Comparison of ENCODE assay signal across 1 cellular context in the genomic region with DNA sequence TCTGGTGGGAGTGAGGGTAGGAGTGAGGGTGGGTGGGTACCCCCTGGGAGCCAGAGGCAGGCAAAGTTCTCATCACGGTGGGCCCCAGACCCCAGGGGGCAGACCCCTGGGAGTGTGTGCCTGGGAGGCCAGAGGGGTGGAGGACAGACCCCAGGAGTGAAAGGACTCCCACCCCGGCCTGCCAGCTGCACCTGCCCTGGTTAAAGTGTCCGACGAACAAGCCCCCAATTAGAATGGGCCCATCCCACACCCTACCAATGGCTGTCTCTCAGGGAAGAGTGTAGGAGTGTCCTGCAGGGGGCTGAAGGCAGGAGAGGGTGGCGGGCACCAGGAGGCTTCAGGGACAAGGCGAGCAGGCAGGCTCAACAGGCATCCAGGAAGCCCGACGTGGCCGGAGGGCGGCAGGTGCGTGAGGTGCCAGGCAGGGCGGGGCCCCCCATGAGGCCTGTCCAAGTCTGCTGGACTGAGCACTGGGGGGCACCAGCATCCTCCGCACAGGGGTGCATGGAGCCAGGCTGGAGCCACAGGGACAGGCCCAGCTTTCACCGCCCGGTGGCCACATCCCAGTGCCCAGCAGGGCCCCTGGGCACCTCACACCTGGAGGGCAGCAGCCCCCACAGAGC.
TF ChIP-seq lines count a peak whose summit lies in the region.

No MANE protein-coding gene starts in this region.

TF ChIP-seq in HEK293, 187 proteins besides CTCF, POLR2A, EP300 and RAD21:
- TF ChIP-seq, protein P1, sequence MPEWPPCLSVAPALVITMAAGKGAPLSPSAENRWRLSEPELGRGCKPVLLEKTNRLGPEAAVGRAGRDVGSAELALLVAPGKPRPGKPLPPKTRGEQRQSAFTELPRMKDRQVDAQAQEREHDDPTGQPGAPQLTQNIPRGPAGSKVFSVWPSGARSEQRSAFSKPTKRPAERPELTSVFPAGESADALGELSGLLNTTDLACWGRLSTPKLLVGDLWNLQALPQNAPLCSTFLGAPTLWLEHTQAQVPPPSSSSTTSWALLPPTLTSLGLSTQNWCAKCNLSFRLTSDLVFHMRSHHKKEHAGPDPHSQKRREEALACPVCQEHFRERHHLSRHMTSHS (tag by site-specific recombination; IDR thresholded peaks at IDR 0.05), result no peak
- TF ChIP-seq ZNF2 (tag by site-specific recombination; IDR thresholded peaks at IDR 0.05) (no peak), GLIS1 (tag by site-specific recombination; IDR thresholded peaks at IDR 0.05) (peak; percentile 50), BCL11A (tag by site-specific recombination; IDR thresholded peaks at IDR 0.05; ENCODE audit: low read depth) (no peak), ZNF549 (tag by site-specific recombination; IDR thresholded peaks at IDR 0.05) (no peak), GLIS2 (tag by site-specific recombination; IDR thresholded peaks at IDR 0.05) (peak; percentile 39; the same call in 1 of the 2 replicates), ZNF658 (tag by site-specific recombination; IDR thresholded peaks at IDR 0.05) (no peak), ATF2 (tag by site-specific recombination; IDR thresholded peaks at IDR 0.05; ENCODE audit: low read depth) (no peak), ZNF366 (tag by site-specific recombination; conservative IDR thresholded peaks at IDR 0.05) (no peak), ZFP69B (tag by site-specific recombination; IDR thresholded peaks at IDR 0.05) (no peak), ZBTB1 (tag by site-specific recombination; IDR thresholded peaks at IDR 0.05) (no peak), KLF9 (tag by site-specific recombination; IDR thresholded peaks at IDR 0.05; ENCODE audit: low read depth) (no peak), TCF7L2 (IDR thresholded peaks at IDR 0.05; ENCODE audit: borderline replicate concordance, low read depth, low read length) (no peak), ZNF830 (tag by site-specific recombination; IDR thresholded peaks at IDR 0.05; ENCODE audit: low read depth) (no peak), ZNF600 (tag by site-specific recombination; IDR thresholded peaks at IDR 0.05) (no peak), ZNF157 (tag by site-specific recombination; IDR thresholded peaks at IDR 0.05) (no peak), ZNF707 (tag by site-specific recombination; IDR thresholded peaks at IDR 0.05) (no peak), ZIC2 (tag by site-specific recombination; IDR thresholded peaks at IDR 0.05) (peak; percentile 50)
- TF ChIP-seq, protein P2, sequence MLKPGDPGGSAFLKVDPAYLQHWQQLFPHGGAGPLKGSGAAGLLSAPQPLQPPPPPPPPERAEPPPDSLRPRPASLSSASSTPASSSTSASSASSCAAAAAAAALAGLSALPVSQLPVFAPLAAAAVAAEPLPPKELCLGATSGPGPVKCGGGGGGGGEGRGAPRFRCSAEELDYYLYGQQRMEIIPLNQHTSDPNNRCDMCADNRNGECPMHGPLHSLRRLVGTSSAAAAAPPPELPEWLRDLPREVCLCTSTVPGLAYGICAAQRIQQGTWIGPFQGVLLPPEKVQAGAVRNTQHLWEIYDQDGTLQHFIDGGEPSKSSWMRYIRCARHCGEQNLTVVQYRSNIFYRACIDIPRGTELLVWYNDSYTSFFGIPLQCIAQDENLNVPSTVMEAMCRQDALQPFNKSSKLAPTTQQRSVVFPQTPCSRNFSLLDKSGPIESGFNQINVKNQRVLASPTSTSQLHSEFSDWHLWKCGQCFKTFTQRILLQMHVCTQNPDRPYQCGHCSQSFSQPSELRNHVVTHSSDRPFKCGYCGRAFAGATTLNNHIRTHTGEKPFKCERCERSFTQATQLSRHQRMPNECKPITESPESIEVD (tag by site-specific recombination; IDR thresholded peaks at IDR 0.05), result no peak
- TF ChIP-seq, protein P3, sequence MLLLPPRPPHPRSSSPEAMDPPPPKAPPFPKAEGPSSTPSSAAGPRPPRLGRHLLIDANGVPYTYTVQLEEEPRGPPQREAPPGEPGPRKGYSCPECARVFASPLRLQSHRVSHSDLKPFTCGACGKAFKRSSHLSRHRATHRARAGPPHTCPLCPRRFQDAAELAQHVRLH (tag by site-specific recombination; IDR thresholded peaks at IDR 0.05), result no peak
